Comparison of ENCODE assay signal across 9 cellular contexts in genomic region chr1:206734499-206735142, GRCh38. TPM values are rescaled to one million over a fixed set of nuclear protein-coding genes. Genes with fewer than 3 reads are reported as not detected.
DNase-seq lines count a peak whose midpoint lies in the region; ATAC-seq and TF ChIP-seq lines count a peak whose summit lies in the region.
"Had no signal": no experiment of that assay in that cellular context is flagged by ENCODE, and none has a peak within 500 bp of the region (broad histone marks: within the 10 kb centered on the region; RNA-seq: fewer than 3 reads in every experiment).

No MANE protein-coding gene starts in this region.

- H3K27me3 ChIP-seq in Caco-2 (replicated peaks; ENCODE audit: control insufficient read depth, insufficient read depth, low read length), result no peaks in the 10 kb centered on the region
- no peaks in the 10 kb centered on the region for H3K27me3 ChIP-seq in adrenal gland

- H3K4me3 ChIP-seq in Caco-2 (ENCODE audit: low read depth, low read length) (no peak overlapping the region), adrenal gland (no peak overlapping the region)

- H3K4me1 ChIP-seq in Caco-2 (no peaks in the 10 kb centered on the region), adrenal gland (replicated peaks in 1 of 2) (peaks cover 7 to 14% of the 10 kb centered on the region in 2 donors)

- ATAC-seq in HG03175 (IDR thresholded peaks at IDR 0.05; ENCODE audit: unreplicated experiment), result peak; percentile 29

- no peak for TF ChIP-seq POLR2A in adrenal gland (IDR thresholded peaks at IDR 0.05)

- no peak overlapping the region for H3K4me3 Mint-ChIP-seq in Caco-2 (ENCODE audit: unreplicated experiment)

- intact Hi-C loops in Caco-2 (cut with micrococcal nuclease; ENCODE audit: unreplicated experiment), result loop anchor here (1.0 kb wide), 4 partner anchors 67 to 248 kb away; no protein-coding TSS in a partner anchor
- intact Hi-C loops in adrenal gland (cut with DNase I), result loop anchor here (5.0 to 10.0 kb wide), 3 partner anchors 70 to 178 kb away; no protein-coding TSS in a partner anchor

- H3K27ac ChIP-seq in adrenal gland, result peak overlapping the region in 1 of 5 donors; percentile 1

- no TSS peak for BruUV-seq in Caco-2 (replicated peaks; lab: Mats Ljungman, UMichigan)

- H3K9me3 ChIP-seq in Caco-2, result no peaks in the 10 kb centered on the region
- no peaks in the 10 kb centered on the region for H3K9me3 ChIP-seq in adrenal gland (replicated peaks in 1 of 3)

- no peak overlapping the region for H3K27ac Mint-ChIP-seq in Caco-2 (ENCODE audit: unreplicated experiment)

- POLR2A ChIA-PET in Caco-2 (lab: Charles Lee), result interaction anchor here (0.8 kb wide), 1 partner anchor 42 kb away, joined by 4 read pairs; no protein-coding TSS in a partner anchor

- H3K36me3 ChIP-seq in Caco-2 (ENCODE audit: control insufficient read depth, insufficient read depth, low read length) (peaks cover 2% of the 10 kb centered on the region; the same call in 1 of the 2 replicates), adrenal gland (replicated peaks in 1 of 2) (peaks cover 0 to 55% of the 10 kb centered on the region in 2 donors)

- DNase-seq in Caco-2 (peak in 1 of 2 experiments; percentile 75), T-helper 1 cell (peak; percentile 45 to 76 (median 63)), adrenal gland (peak in 4 of 7 donors; percentile 46 to 84 (median 69)), iPS-NIHi7 (ENCODE audit: extremely low spot score) (peak; percentile 77), GF-D8 (lab: John Stamatoyannopoulos, UW) (no peak), medulla oblongata (ENCODE audit: extremely low spot score) (no peak)
- DNase-seq in stimulated activated CD4-positive, alpha-beta T cell treated with anti-CD3 and anti-CD28 coated beads, Interleukin-4, amount 100 ng/mL, for 48 hours (ENCODE audit: low read depth in 2 of 2), result peak; percentile 76 to 84

- no peaks in the 10 kb centered on the region for H3K9me3 Mint-ChIP-seq in Caco-2 (ENCODE audit: unreplicated experiment)

- CTCF ChIA-PET in Caco-2 (lab: Charles Lee), result interaction anchor here (0.5 to 1.6 kb wide), 14 partner anchors 13 to 336 kb away, joined by 3 to 22 read pairs (median 5); no protein-coding TSS in a partner anchor

- WGBS in adrenal gland, 4 donors, result 73 to 87% (median 81%) methylated on average over 6 to 9 of the region's 9 CpGs

- H3K4me1 Mint-ChIP-seq in Caco-2 (ENCODE audit: low read depth, unreplicated experiment), result peaks cover 21% of the 10 kb centered on the region

- no peaks in the 10 kb centered on the region for H3K27me3 Mint-ChIP-seq in Caco-2 (ENCODE audit: insufficient read depth, unreplicated experiment)

- peak; percentile 84 to 85 for TF ChIP-seq CTCF in Caco-2 (IDR thresholded peaks at IDR 0.05; ENCODE audit: insufficient read depth in 1 of 2, low read depth in 1 of 2, low read length in 1 of 2, severe bottlenecking in 1 of 2, unreplicated experiment in 1 of 2)
- TF ChIP-seq CTCF in adrenal gland (IDR thresholded peaks at IDR 0.05), result peak; percentile 60 to 72 (median 66)

- H3K36me3 Mint-ChIP-seq in Caco-2 (ENCODE audit: insufficient read depth, unreplicated experiment), result peaks cover 23% of the 10 kb centered on the region

RNA-seq across cellular contexts. Expression of gene IL19, which starts 36.0 kb away (rescaled TPM):
- total RNA-seq in Caco-2 (2022), result not detected in 2 replicates
- not detected for total RNA-seq in adrenal gland
- polyA plus RNA-seq in adrenal gland, result not detected
- total RNA-seq: temporal lobe had no signal

RNA-seq across cellular contexts. Expression of gene IL10, which starts 37.7 kb away (rescaled TPM):
- not detected in 2 replicates for total RNA-seq in Caco-2 (2022)
- 1 to 10 TPM in 7 of 8 donors, under 1 TPM in 1; 0.54 to 8.5 (median 3.3) TPM for total RNA-seq in adrenal gland
- polyA plus RNA-seq in adrenal gland, result 1 to 10 TPM; 1.5 to 4.2 (median 1.6) TPM
- total RNA-seq: temporal lobe had no signal

RNA-seq across cellular contexts. Expression of gene MAPKAPK2, which starts 49.9 kb away (rescaled TPM):
- total RNA-seq in Caco-2 (2022), result 88.2 and 96.8 TPM in 2 replicates
- 100 to 1,000 TPM in 4 of 8 donors, 10 to 100 TPM in 4; 40.7 to 129 (median 96.0) TPM for total RNA-seq in adrenal gland
- 10 to 100 TPM; 66.6 to 80.7 (median 71.6) TPM for polyA plus RNA-seq in adrenal gland

Comparison
In these comparisons a context has a peak if more than half of its experiments do, and no peak if none do; other contexts are left out.
1. DNase-seq: peak in T-helper 1 cell (5 of 5), adrenal gland (4 of 7), iPS-NIHi7 (single experiment) and stimulated activated CD4-positive, alpha-beta T cell treated with anti-CD3 and anti-CD28 coated beads, Interleukin-4, amount 100 ng/mL, for 48 hours (2 of 2); none in GF-D8 (single experiment) and medulla oblongata (single experiment).